ENCODE assay signal across 6 cellular contexts in the genomic region with DNA sequence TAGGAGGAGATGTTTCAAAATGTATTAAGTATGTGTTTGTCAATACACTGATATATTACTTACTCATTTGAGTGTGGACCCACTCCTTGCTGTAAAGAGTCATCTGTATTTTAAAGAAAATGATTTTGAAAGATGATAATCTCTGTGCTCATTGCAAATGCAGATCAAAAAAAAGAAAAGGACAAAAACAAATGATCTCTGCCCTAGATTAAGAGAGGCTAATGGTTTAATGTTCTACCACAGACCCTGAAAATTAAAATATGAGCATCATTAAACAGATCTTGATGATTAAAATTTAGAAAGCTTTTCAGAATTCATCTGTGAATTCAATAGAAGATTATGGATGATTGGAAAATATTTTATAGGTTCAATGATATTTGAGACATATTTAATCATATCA.
"Had no signal": no experiment of that assay in that cellular context is flagged by ENCODE, and none has a peak within 500 bp of the region (broad histone marks: within the 10 kb centered on the region; RNA-seq: fewer than 3 reads in every experiment).

No MANE protein-coding gene starts in this region.

- H3K4me1 Mint-ChIP-seq: IgD-negative memory B cell had no signal

- DNase-seq: IMR-90, KBM-7 had no signal

- ATAC-seq: HepG2, K562 had no signal

- H3K4me3 ChIP-seq: K562 had no signal

- H3K36me3 Mint-ChIP-seq: IgD-negative memory B cell had no signal

- H3K4me3 Mint-ChIP-seq: IgD-negative memory B cell had no signal

- H3K27me3 Mint-ChIP-seq: IgD-negative memory B cell had no signal

- H3K27ac ChIP-seq: HL-60 had no signal
